9 cellular contexts compared by ENCODE assay signal in the genomic region with DNA sequence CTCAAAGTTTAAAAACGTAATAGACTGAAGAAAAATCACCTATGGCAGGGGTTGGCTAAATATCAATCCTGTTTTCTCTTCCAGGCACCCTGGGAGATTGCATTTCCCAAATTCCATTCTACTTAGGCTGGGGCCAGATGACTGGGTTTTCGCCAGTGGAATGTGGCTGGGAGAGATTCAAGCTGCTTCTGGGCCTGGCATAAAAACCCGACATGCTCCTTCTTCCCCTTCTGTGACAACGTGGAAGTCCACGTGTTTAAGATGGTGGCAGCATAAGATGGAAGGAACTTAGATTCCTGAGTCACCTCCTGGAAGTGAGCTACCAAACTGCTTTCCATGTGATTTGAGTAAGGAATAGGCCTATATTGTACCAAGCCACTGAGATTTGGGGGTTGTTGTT.
DNase-seq lines count a peak whose midpoint lies in the region; ATAC-seq and TF ChIP-seq lines count a peak whose summit lies in the region.
"Had no signal": no experiment of that assay in that cellular context is flagged by ENCODE, and none has a peak within 500 bp of the region (broad histone marks: within the 10 kb centered on the region; RNA-seq: fewer than 3 reads in every experiment).

No MANE protein-coding gene starts in this region.

- H3K9me2 ChIP-seq in GM23338 (ENCODE audit: insufficient read depth) = peaks cover 5% of the 10 kb centered on the region; the same call in 1 of the 2 replicates

- peaks cover 1% of the 10 kb centered on the region for H3K27me3 Mint-ChIP-seq in GM23338 (ENCODE audit: insufficient read depth, low read depth, poor library complexity)

- DNase-seq in GM23338 (ENCODE audit: low spot score) (peak; percentile 82), SJSA1 (ENCODE audit: low read depth in 1 of 2, low spot score in 2 of 2) (peak; percentile 72 to 75), renal cortical epithelial cell (ENCODE audit: low read depth) (peak; percentile 95), NCI-H2227 (lab: John Stamatoyannopoulos, UW; ENCODE audit: unreplicated experiment) (no peak), NCI-H2171 treated with DMSO at 0.1 percent for 48 hours (lab: John Stamatoyannopoulos, UW) (no peak)
- DNase-seq in stimulated activated CD8-positive, alpha-beta memory T cell treated with anti-CD3 and anti-CD28 coated beads, Interleukin-4, amount 100 ng/mL, for 48 hours = no peak
- DNase-seq: activated CD4-positive, alpha-beta T cell treated with anti-CD3 and anti-CD28 coated beads, Interleukin-2, amount 50 U/mL, for 48 hours had no signal

- no peak for TF ChIP-seq CTCF in GM23338 (conservative IDR thresholded peaks at IDR 0.05; ENCODE audit: low read depth in 2 of 2)
- TF ChIP-seq CTCF in gastroesophageal sphincter (IDR thresholded peaks at IDR 0.05) = no peak

- H3K36me3 ChIP-seq in GM23338 (ENCODE audit: insufficient read depth) = no peaks in the 10 kb centered on the region; the same call in 1 of the 2 replicates
- no peaks in the 10 kb centered on the region for H3K36me3 ChIP-seq in SJSA1
- no peaks in the 10 kb centered on the region for H3K36me3 ChIP-seq in gastroesophageal sphincter

- 0 out of 2 replicates have a peak overlapping the region, but pooled peaks have one; percentile 36 for H3K27ac Mint-ChIP-seq in GM23338

- H3K4me3 Mint-ChIP-seq in GM23338 = no peak overlapping the region

- no peaks in the 10 kb centered on the region for H3F3A ChIP-seq in GM23338 (replicated peaks; ENCODE audit: low read depth)

- no peak for TF ChIP-seq EP300 in gastroesophageal sphincter (IDR thresholded peaks at IDR 0.05)

- peak; percentile 94 for ATAC-seq in GM23338
- peak; percentile 25 for ATAC-seq in gastroesophageal sphincter
- ATAC-seq in HG02571 (IDR thresholded peaks at IDR 0.05; ENCODE audit: unreplicated experiment) = no peak

- H3K27ac ChIP-seq in GM23338 (ENCODE audit: low read depth) (no peak overlapping the region), SJSA1 (peak overlapping the region; percentile 80), gastroesophageal sphincter (no peak overlapping the region)

- H3K4me1 ChIP-seq in GM23338 (ENCODE audit: insufficient read depth) (peaks cover 13% of the 10 kb centered on the region; the same call in 1 of the 2 replicates), SJSA1 (replicated peaks) (peaks cover 33% of the 10 kb centered on the region), gastroesophageal sphincter (no peaks in the 10 kb centered on the region)

- peaks cover 14% of the 10 kb centered on the region for H3K4me1 Mint-ChIP-seq in GM23338

- H3K9me3 Mint-ChIP-seq in GM23338 = peaks cover 10% of the 10 kb centered on the region; the same call in 1 of the 3 replicates

- H3K9me3 ChIP-seq in SJSA1 (replicated peaks) = no peaks in the 10 kb centered on the region
- H3K9me3 ChIP-seq in gastroesophageal sphincter = no peaks in the 10 kb centered on the region

- WGBS in gastroesophageal sphincter (ENCODE audit: low coverage in 1 of 2), 2 donors = 21 to 33% methylated on average over 3 to 5 of the region's 5 CpGs

- no peaks in the 10 kb centered on the region; the same call in 2 of the 3 replicates for H3K36me3 Mint-ChIP-seq in GM23338 (ENCODE audit: low read depth)

- H4K20me1 ChIP-seq in GM23338 (replicated peaks; ENCODE audit: insufficient read depth) = no peaks in the 10 kb centered on the region

- TF ChIP-seq POLR2A in gastroesophageal sphincter (IDR thresholded peaks at IDR 0.05) = no peak

- no peak overlapping the region; the same call in 1 of the 2 replicates for H2AFZ ChIP-seq in GM23338

- no peak overlapping the region for H3K4me3 ChIP-seq in GM23338
- no peak overlapping the region for H3K4me3 ChIP-seq in SJSA1
- H3K4me3 ChIP-seq in gastroesophageal sphincter = no peak overlapping the region

- H3K4me2 ChIP-seq in GM23338 = no peak overlapping the region

- H3K79me2 ChIP-seq in GM23338 (replicated peaks; ENCODE audit: insufficient read depth) = no peaks in the 10 kb centered on the region

- H3K27me3 ChIP-seq in GM23338 (ENCODE audit: insufficient read depth) = no peaks in the 10 kb centered on the region
- no peaks in the 10 kb centered on the region for H3K27me3 ChIP-seq in SJSA1 (replicated peaks)
- peaks cover 18% of the 10 kb centered on the region for H3K27me3 ChIP-seq in gastroesophageal sphincter

TF ChIP-seq in GM23338, 12 proteins besides CTCF, POLR2A, EP300 and RAD21:
- TF ChIP-seq, protein P1, sequence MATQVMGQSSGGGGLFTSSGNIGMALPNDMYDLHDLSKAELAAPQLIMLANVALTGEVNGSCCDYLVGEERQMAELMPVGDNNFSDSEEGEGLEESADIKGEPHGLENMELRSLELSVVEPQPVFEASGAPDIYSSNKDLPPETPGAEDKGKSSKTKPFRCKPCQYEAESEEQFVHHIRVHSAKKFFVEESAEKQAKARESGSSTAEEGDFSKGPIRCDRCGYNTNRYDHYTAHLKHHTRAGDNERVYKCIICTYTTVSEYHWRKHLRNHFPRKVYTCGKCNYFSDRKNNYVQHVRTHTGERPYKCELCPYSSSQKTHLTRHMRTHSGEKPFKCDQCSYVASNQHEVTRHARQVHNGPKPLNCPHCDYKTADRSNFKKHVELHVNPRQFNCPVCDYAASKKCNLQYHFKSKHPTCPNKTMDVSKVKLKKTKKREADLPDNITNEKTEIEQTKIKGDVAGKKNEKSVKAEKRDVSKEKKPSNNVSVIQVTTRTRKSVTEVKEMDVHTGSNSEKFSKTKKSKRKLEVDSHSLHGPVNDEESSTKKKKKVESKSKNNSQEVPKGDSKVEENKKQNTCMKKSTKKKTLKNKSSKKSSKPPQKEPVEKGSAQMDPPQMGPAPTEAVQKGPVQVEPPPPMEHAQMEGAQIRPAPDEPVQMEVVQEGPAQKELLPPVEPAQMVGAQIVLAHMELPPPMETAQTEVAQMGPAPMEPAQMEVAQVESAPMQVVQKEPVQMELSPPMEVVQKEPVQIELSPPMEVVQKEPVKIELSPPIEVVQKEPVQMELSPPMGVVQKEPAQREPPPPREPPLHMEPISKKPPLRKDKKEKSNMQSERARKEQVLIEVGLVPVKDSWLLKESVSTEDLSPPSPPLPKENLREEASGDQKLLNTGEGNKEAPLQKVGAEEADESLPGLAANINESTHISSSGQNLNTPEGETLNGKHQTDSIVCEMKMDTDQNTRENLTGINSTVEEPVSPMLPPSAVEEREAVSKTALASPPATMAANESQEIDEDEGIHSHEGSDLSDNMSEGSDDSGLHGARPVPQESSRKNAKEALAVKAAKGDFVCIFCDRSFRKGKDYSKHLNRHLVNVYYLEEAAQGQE (IDR thresholded peaks at IDR 0.05; ENCODE audit: unreplicated experiment) = no peak
- TF ChIP-seq ZNF331 (CRISPR knock-in tag; IDR thresholded peaks at IDR 0.05; ENCODE audit: low read depth) (no peak), NANOG (IDR thresholded peaks at IDR 0.05; ENCODE audit: borderline replicate concordance) (no peak), STAT1 (IDR thresholded peaks at IDR 0.05; ENCODE audit: unreplicated experiment) (no peak), POLR2AphosphoS5 (IDR thresholded peaks at IDR 0.05; ENCODE audit: low read depth) (no peak)
- TF ChIP-seq, protein P2, sequence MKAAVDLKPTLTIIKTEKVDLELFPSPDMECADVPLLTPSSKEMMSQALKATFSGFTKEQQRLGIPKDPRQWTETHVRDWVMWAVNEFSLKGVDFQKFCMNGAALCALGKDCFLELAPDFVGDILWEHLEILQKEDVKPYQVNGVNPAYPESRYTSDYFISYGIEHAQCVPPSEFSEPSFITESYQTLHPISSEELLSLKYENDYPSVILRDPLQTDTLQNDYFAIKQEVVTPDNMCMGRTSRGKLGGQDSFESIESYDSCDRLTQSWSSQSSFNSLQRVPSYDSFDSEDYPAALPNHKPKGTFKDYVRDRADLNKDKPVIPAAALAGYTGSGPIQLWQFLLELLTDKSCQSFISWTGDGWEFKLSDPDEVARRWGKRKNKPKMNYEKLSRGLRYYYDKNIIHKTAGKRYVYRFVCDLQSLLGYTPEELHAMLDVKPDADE (IDR thresholded peaks at IDR 0.05) = no peak

Comparison
In these comparisons a context has a peak if more than half of its experiments do, and no peak if none do; other contexts are left out.
1. DNase-seq: peak in GM23338 (single experiment), SJSA1 (2 of 2) and renal cortical epithelial cell (single experiment); none in stimulated activated CD8-positive, alpha-beta memory T cell treated with anti-CD3 and anti-CD28 coated beads, Interleukin-4, amount 100 ng/mL, for 48 hours (single experiment), NCI-H2227 (single experiment) and NCI-H2171 treated with DMSO at 0.1 percent for 48 hours (single experiment).